9 cellular contexts compared by ENCODE assay signal in the genomic region with DNA sequence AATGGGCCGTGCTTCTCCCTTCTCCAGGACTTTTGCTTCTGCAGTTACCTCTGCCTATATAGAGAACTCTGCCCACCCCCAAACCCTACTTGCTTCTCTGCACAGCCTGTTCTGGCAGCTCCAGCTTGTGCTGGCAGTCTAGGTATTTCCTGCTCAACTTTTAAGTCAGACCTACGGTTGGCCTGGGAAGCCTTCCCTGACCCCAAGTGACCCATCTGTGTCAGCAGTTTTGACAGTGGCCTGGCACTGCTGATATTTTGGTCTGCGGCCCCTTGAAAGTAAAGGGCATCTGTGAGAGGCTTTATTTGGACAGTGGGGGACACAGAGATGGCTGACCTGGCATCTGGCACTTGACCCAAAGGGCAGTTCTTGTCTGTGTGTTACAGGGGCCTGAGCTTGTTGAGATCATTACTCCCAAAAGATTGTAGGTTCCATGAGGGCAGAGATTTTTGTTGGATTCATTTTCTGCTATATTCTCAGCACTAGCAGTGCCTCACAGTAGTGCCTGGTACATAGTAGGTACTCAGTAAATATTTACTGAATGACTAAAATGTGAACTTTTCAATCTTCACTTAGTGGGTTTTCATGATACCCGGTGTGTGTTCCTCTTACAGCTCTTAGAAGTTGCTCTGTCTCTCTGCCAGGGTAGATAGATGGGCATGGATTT. TPM values are rescaled to one million over a fixed set of nuclear protein-coding genes. Genes with fewer than 3 reads are reported as not detected.
A peak's percentile ranks its signal among the peaks of the same experiment; 100 is the strongest.
DNase-seq lines count a peak whose midpoint lies in the region; ATAC-seq and TF ChIP-seq lines count a peak whose summit lies in the region.
"Had no signal": no experiment of that assay in that cellular context is flagged by ENCODE, and none has a peak within 500 bp of the region (broad histone marks: within the 10 kb centered on the region; RNA-seq: fewer than 3 reads in every experiment).

No MANE protein-coding gene starts in this region.

- no peaks in the 10 kb centered on the region for H3K36me3 Mint-ChIP-seq in Caco-2 (ENCODE audit: insufficient read depth, unreplicated experiment)
- H3K36me3 Mint-ChIP-seq in WTC11, result 0 out of 2 replicates have a peak, but pooled peaks cover 12% of the 10 kb centered on the region
- peaks cover 18% of the 10 kb centered on the region for H3K36me3 Mint-ChIP-seq in activated T-cell treated with anti-CD3 and anti-CD28 coated beads, Interleukin-2, amount 50 U/mL, for 4 hours (ENCODE audit: insufficient read depth)

- H3K4me3 Mint-ChIP-seq in Caco-2 (ENCODE audit: unreplicated experiment) (no peak overlapping the region), WTC11 (no peak overlapping the region)
- H3K4me3 Mint-ChIP-seq in activated T-cell treated with anti-CD3 and anti-CD28 coated beads, Interleukin-2, amount 50 U/mL, for 4 hours, result no peak overlapping the region

- CTCF ChIA-PET in Caco-2 (lab: Charles Lee) (interaction anchor here (0.5 kb wide), 1 partner anchor 11 kb away, joined by 3 read pairs; no protein-coding TSS in a partner anchor), WTC11 (lab: Charles Lee) (no interaction called here)

- H3K27me3 Mint-ChIP-seq in Caco-2 (ENCODE audit: insufficient read depth, unreplicated experiment) (no peaks in the 10 kb centered on the region), WTC11 (ENCODE audit: low read depth) (no peaks in the 10 kb centered on the region)
- H3K27me3 Mint-ChIP-seq in activated T-cell treated with anti-CD3 and anti-CD28 coated beads, Interleukin-2, amount 50 U/mL, for 4 hours (ENCODE audit: low read depth), result no peaks in the 10 kb centered on the region

- TF ChIP-seq POLR2A in sigmoid colon (IDR thresholded peaks at IDR 0.05), result no peak

- no peaks in the 10 kb centered on the region for H3K9me3 ChIP-seq in Caco-2
- no peaks in the 10 kb centered on the region for H3K9me3 ChIP-seq in sigmoid colon

- H3K4me3 ChIP-seq in Caco-2 (ENCODE audit: low read depth, low read length) (no peak overlapping the region), sigmoid colon (no peak overlapping the region)
- H3K4me3 ChIP-seq: dorsolateral prefrontal cortex had no signal

- H3K36me3 ChIP-seq in Caco-2 (ENCODE audit: control insufficient read depth, insufficient read depth, low read length) (no peaks in the 10 kb centered on the region), sigmoid colon (peaks cover 0 to 5% (median 0%) of the 10 kb centered on the region in 4 donors)

- ATAC-seq in WTC11 (no peak), left cardiac atrium (peak; percentile 23 to 29)
- ATAC-seq in activated T-cell treated with anti-CD3 and anti-CD28 coated beads, Interleukin-2, amount 50 U/mL, for 4 hours, result no peak

- no peak for TF ChIP-seq EP300 in sigmoid colon (IDR thresholded peaks at IDR 0.05)

- WGBS in sigmoid colon, 2 donors, result 74 to 76% methylated on average over 4 of the region's 4 CpGs

- H3K4me1 Mint-ChIP-seq in Caco-2 (ENCODE audit: low read depth, unreplicated experiment) (peaks cover 26% of the 10 kb centered on the region), WTC11 (peaks cover 34% of the 10 kb centered on the region)
- H3K4me1 Mint-ChIP-seq in activated T-cell treated with anti-CD3 and anti-CD28 coated beads, Interleukin-2, amount 50 U/mL, for 4 hours (ENCODE audit: low read depth), result peaks cover 18% of the 10 kb centered on the region

- no peaks in the 10 kb centered on the region for H3K27me3 ChIP-seq in Caco-2 (replicated peaks; ENCODE audit: control insufficient read depth, insufficient read depth, low read length)
- no peaks in the 10 kb centered on the region for H3K27me3 ChIP-seq in sigmoid colon
- H3K27me3 ChIP-seq: dorsolateral prefrontal cortex had no signal

- H3K9me3 Mint-ChIP-seq in Caco-2 (ENCODE audit: unreplicated experiment), result no peaks in the 10 kb centered on the region
- no peaks in the 10 kb centered on the region for H3K9me3 Mint-ChIP-seq in WTC11
- H3K9me3 Mint-ChIP-seq in activated T-cell treated with anti-CD3 and anti-CD28 coated beads, Interleukin-2, amount 50 U/mL, for 4 hours, result no peaks in the 10 kb centered on the region

- POLR2A ChIA-PET in Caco-2 (lab: Charles Lee), result no interaction called here
- POLR2A ChIA-PET in WTC11 (lab: Charles Lee), result no interaction called here

- DNase-seq in Caco-2, result no peak
- no peak for DNase-seq in WTC11 (ENCODE audit: low spot score)
- no peak for DNase-seq in left cardiac atrium
- no peak for DNase-seq in sigmoid colon
- no peak for DNase-seq in NCI-H526 (lab: John Stamatoyannopoulos, UW)
- DNase-seq in glomerular visceral epithelial cell (ENCODE audit: extremely low spot score), result no peak
- DNase-seq in NCI-H1694 treated with DMSO at 0.1 percent for 48 hours (lab: John Stamatoyannopoulos, UW), result no peak
- DNase-seq in activated T-cell treated with anti-CD3 and anti-CD28 coated beads, Interleukin-2, amount 50 U/mL, for 4 hours, result no peak

- peak overlapping the region; percentile 72 to 88 (median 82) for H3K27ac ChIP-seq in sigmoid colon

- no TSS peak for BruUV-seq in Caco-2 (replicated peaks; lab: Mats Ljungman, UMichigan)

- intact Hi-C loops in Caco-2 (cut with micrococcal nuclease; ENCODE audit: unreplicated experiment), result no loop called here
- intact Hi-C loops in left cardiac atrium (cut with DNase I), result no loop called here
- intact Hi-C loops in sigmoid colon (cut with DNase I), result no loop called here

- H3K27ac Mint-ChIP-seq in Caco-2 (ENCODE audit: unreplicated experiment), result peak overlapping the region; percentile 40
- peak overlapping the region; percentile 91 for H3K27ac Mint-ChIP-seq in WTC11

- H3K4me1 ChIP-seq in Caco-2 (peaks cover 17% of the 10 kb centered on the region), sigmoid colon (peaks cover 0 to 88% (median 69%) of the 10 kb centered on the region in 4 donors)

- TF ChIP-seq CTCF in Caco-2 (IDR thresholded peaks at IDR 0.05; ENCODE audit: insufficient read depth in 1 of 2, low read depth in 1 of 2, low read length in 1 of 2, severe bottlenecking in 1 of 2, unreplicated experiment in 1 of 2) (no peak), WTC11 (IDR thresholded peaks at IDR 0.05) (no peak), sigmoid colon (IDR thresholded peaks at IDR 0.05) (no peak)

TF ChIP-seq in WTC11, 78 proteins besides CTCF, POLR2A, EP300 and RAD21:
- TF ChIP-seq, protein P1, sequence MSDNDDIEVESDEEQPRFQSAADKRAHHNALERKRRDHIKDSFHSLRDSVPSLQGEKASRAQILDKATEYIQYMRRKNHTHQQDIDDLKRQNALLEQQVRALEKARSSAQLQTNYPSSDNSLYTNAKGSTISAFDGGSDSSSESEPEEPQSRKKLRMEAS (CRISPR knock-in tag; IDR thresholded peaks at IDR 0.05), result no peak
- TF ChIP-seq GABPB1 (CRISPR knock-in tag; IDR thresholded peaks at IDR 0.05), result no peak
- TF ChIP-seq, protein P2, sequence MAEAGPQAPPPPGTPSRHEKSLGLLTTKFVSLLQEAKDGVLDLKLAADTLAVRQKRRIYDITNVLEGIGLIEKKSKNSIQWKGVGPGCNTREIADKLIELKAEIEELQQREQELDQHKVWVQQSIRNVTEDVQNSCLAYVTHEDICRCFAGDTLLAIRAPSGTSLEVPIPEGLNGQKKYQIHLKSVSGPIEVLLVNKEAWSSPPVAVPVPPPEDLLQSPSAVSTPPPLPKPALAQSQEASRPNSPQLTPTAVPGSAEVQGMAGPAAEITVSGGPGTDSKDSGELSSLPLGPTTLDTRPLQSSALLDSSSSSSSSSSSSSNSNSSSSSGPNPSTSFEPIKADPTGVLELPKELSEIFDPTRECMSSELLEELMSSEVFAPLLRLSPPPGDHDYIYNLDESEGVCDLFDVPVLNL (CRISPR knock-in tag; IDR thresholded peaks at IDR 0.05; ENCODE audit: borderline replicate concordance, low read depth), result no peak
- TF ChIP-seq, protein P3, sequence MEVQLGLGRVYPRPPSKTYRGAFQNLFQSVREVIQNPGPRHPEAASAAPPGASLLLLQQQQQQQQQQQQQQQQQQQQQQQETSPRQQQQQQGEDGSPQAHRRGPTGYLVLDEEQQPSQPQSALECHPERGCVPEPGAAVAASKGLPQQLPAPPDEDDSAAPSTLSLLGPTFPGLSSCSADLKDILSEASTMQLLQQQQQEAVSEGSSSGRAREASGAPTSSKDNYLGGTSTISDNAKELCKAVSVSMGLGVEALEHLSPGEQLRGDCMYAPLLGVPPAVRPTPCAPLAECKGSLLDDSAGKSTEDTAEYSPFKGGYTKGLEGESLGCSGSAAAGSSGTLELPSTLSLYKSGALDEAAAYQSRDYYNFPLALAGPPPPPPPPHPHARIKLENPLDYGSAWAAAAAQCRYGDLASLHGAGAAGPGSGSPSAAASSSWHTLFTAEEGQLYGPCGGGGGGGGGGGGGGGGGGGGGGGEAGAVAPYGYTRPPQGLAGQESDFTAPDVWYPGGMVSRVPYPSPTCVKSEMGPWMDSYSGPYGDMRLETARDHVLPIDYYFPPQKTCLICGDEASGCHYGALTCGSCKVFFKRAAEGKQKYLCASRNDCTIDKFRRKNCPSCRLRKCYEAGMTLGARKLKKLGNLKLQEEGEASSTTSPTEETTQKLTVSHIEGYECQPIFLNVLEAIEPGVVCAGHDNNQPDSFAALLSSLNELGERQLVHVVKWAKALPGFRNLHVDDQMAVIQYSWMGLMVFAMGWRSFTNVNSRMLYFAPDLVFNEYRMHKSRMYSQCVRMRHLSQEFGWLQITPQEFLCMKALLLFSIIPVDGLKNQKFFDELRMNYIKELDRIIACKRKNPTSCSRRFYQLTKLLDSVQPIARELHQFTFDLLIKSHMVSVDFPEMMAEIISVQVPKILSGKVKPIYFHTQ (CRISPR knock-in tag; IDR thresholded peaks at IDR 0.05), result no peak
- TF ChIP-seq SP1 (CRISPR knock-in tag; conservative IDR thresholded peaks at IDR 0.05), result no peak
- no peak for TF ChIP-seq NR2C2 (CRISPR knock-in tag; IDR thresholded peaks at IDR 0.05)
- no peak for TF ChIP-seq ZNF121 (CRISPR knock-in tag; IDR thresholded peaks at IDR 0.05)
- TF ChIP-seq, protein P4, sequence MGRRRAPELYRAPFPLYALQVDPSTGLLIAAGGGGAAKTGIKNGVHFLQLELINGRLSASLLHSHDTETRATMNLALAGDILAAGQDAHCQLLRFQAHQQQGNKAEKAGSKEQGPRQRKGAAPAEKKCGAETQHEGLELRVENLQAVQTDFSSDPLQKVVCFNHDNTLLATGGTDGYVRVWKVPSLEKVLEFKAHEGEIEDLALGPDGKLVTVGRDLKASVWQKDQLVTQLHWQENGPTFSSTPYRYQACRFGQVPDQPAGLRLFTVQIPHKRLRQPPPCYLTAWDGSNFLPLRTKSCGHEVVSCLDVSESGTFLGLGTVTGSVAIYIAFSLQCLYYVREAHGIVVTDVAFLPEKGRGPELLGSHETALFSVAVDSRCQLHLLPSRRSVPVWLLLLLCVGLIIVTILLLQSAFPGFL (CRISPR knock-in tag; IDR thresholded peaks at IDR 0.05; ENCODE audit: borderline replicate concordance), result no peak

RNA-seq across cellular contexts. Expression of a gene that starts 55.2 kb away (rescaled TPM):
- 33.3 TPM in 2 replicates for total RNA-seq in Caco-2 (2022)
- 34.6 to 41.0 TPM (median 34.8 TPM) in 3 replicates for total RNA-seq in WTC11 (2021)
- 100 to 1,000 TPM; 197 to 211 TPM for total RNA-seq in left cardiac atrium
- 10 to 100 TPM; 17.6 to 42.7 (median 27.2) TPM for total RNA-seq in sigmoid colon
- polyA plus RNA-seq in sigmoid colon, result 10 to 100 TPM; 31.8 to 39.5 (median 37.9) TPM
- total RNA-seq in activated T-cell treated with anti-CD3 and anti-CD28 coated beads, Interleukin-2, amount 50 U/mL, for 4 hours, result 10 to 100 TPM; 17.2 to 22.3 (median 22.2) TPM

Comparison
In these comparisons a context has a peak if more than half of its experiments do, and no peak if none do; other contexts are left out.
1. ATAC-seq: peak in left cardiac atrium (2 of 2); none in WTC11 (single experiment) and activated T-cell treated with anti-CD3 and anti-CD28 coated beads, Interleukin-2, amount 50 U/mL, for 4 hours (0 of 2).